In genomic region chr4:38647096-38647819, GRCh38 we compare ENCODE assay signal across 32 cellular contexts. TPM values are rescaled to one million over a fixed set of nuclear protein-coding genes. Genes with fewer than 3 reads are reported as not detected.
DNase-seq lines count a peak whose midpoint lies in the region; ATAC-seq, FAIRE-seq and TF ChIP-seq lines count a peak whose summit lies in the region.
"Had no signal": no experiment of that assay in that cellular context is flagged by ENCODE, and none has a peak within 500 bp of the region (broad histone marks: within the 10 kb centered on the region; RNA-seq: fewer than 3 reads in every experiment).

No MANE protein-coding gene starts in this region.

- no peak overlapping the region for H3K27ac ChIP-seq in A549
- H3K27ac ChIP-seq in upper lobe of left lung = no peak overlapping the region
- H3K27ac ChIP-seq: BLaER1, PC-9, SJCRH30 had no signal

- H3K27ac Mint-ChIP-seq in activated CD4-positive, alpha-beta T cell treated with anti-CD3 and anti-CD28 coated beads, Interleukin-2, amount 10 ng/mL, durations not matched to agents 7 days and 5 days = no peak overlapping the region
- H3K27ac Mint-ChIP-seq: CD4-positive, alpha-beta T cell; IgD-negative memory B cell had no signal

- 98% methylated on average over 2 of the region's 2 CpGs for WGBS in A549 (ENCODE audit: missing lambda C conversion rate)
- 87 to 88% methylated on average over 2 of the region's 2 CpGs for WGBS in upper lobe of left lung, 2 donors

- POLR2A ChIA-PET in A549 (lab: Yijun Ruan, JAX) = no interaction called here
- POLR2A ChIA-PET in activated CD4-positive, alpha-beta T cell treated with anti-CD3 and anti-CD28 coated beads, Interleukin-2, amount 10 ng/mL, durations not matched to agents 7 days and 5 days (lab: Charles Lee) = no interaction called here

- TF ChIP-seq POLR2A in A549 (IDR thresholded peaks at IDR 0.05; ENCODE audit: low read length) (no peak), upper lobe of left lung (IDR thresholded peaks at IDR 0.05) (no peak)

- H3K4me3 ChIP-seq in A549 (no peak overlapping the region), upper lobe of left lung (no peak overlapping the region)
- H3K4me3 ChIP-seq: BLaER1, PC-9, SJCRH30 had no signal

- H3K4me3 Mint-ChIP-seq in activated CD4-positive, alpha-beta T cell treated with anti-CD3 and anti-CD28 coated beads, Interleukin-2, amount 10 ng/mL, durations not matched to agents 7 days and 5 days = no peak overlapping the region
- H3K4me3 Mint-ChIP-seq: CD4-positive, alpha-beta T cell; IgD-negative memory B cell had no signal

- H3K4me1 Mint-ChIP-seq in activated CD4-positive, alpha-beta T cell treated with anti-CD3 and anti-CD28 coated beads, Interleukin-2, amount 10 ng/mL, durations not matched to agents 7 days and 5 days = peaks cover 14% of the 10 kb centered on the region

- H3K9me3 ChIP-seq in A549 (no peaks in the 10 kb centered on the region), upper lobe of left lung (no peaks in the 10 kb centered on the region)
- H3K9me3 ChIP-seq: BLaER1, Caco-2, SJCRH30 had no signal

- no peak overlapping the region for H3K4me2 ChIP-seq in A549
- H3K4me2 ChIP-seq: BLaER1, PC-9 had no signal

- peaks cover 2% of the 10 kb centered on the region for H3K9me3 Mint-ChIP-seq in activated CD4-positive, alpha-beta T cell treated with anti-CD3 and anti-CD28 coated beads, Interleukin-2, amount 10 ng/mL, durations not matched to agents 7 days and 5 days
- H3K9me3 Mint-ChIP-seq: CD4-positive, alpha-beta T cell had no signal

- ATAC-seq in A549 (no peak), GM19397 (IDR thresholded peaks at IDR 0.05; ENCODE audit: unreplicated experiment) (no peak), upper lobe of left lung (ENCODE audit: low FRiP score in 2 of 2) (no peak), GM21723 (IDR thresholded peaks at IDR 0.05; ENCODE audit: unreplicated experiment) (no peak)
- ATAC-seq: Right ventricle myocardium inferior, SK-N-SH treated with all-trans-retinoic acid at 6 μM for 48 hours had no signal

- no peak for DNase-seq in A549 (ENCODE audit: low read depth in 1 of 2, low spot score in 1 of 2)
- DNase-seq in GDM1 (lab: John Stamatoyannopoulos, UW) = peak; percentile 58
- DNase-seq in fibroblast of peridontal ligament (ENCODE audit: extremely low read depth) = peak; percentile 16
- DNase-seq in myocyte (ENCODE audit: low read depth) = peak; percentile 75
- DNase-seq in activated CD4-positive, alpha-beta T cell treated with anti-CD3 and anti-CD28 coated beads, Interleukin-2, amount 10 ng/mL, durations not matched to agents 7 days and 5 days = no peak
- no peak for DNase-seq in upper lobe of left lung
- DNase-seq: 8988T; Caco-2; CD4-positive, alpha-beta T cell; DMS 273 treated with DMSO at 0.1 percent for 48 hours; DMS79; EL; GF-D8; H7; NCI-H1092; NCI-H1417 treated with DMSO at 0.1 percent for 48 hours; NCI-H187; NCI-H2081 treated with DMSO at 0.1 percent for 48 hours; NCI-H2171; NCI-H345; NCI-H524; NCI-H82; PC-9; SJCRH30 had no signal

- H3K27me3 Mint-ChIP-seq in activated CD4-positive, alpha-beta T cell treated with anti-CD3 and anti-CD28 coated beads, Interleukin-2, amount 10 ng/mL, durations not matched to agents 7 days and 5 days = peaks cover 3% of the 10 kb centered on the region
- H3K27me3 Mint-ChIP-seq: CD4-positive, alpha-beta T cell had no signal

- CTCF ChIA-PET in A549 (lab: Yijun Ruan, JAX) = interaction anchor here (0.6 kb wide), 1 partner anchor 30 kb away, joined by 3 read pairs; no protein-coding TSS in a partner anchor
- CTCF ChIA-PET in activated CD4-positive, alpha-beta T cell treated with anti-CD3 and anti-CD28 coated beads, Interleukin-2, amount 10 ng/mL, durations not matched to agents 7 days and 5 days (lab: Charles Lee) = no interaction called here

- H3K4me1 ChIP-seq in A549 (no peaks in the 10 kb centered on the region), upper lobe of left lung (no peaks in the 10 kb centered on the region)
- H3K4me1 ChIP-seq: BLaER1, Caco-2, SJCRH30 had no signal

- H3K27me3 ChIP-seq in upper lobe of left lung = no peaks in the 10 kb centered on the region
- H3K27me3 ChIP-seq: BLaER1, SJCRH30 had no signal

- no peak for TF ChIP-seq CTCF in A549 (IDR thresholded peaks at IDR 0.05)
- TF ChIP-seq CTCF in upper lobe of left lung (IDR thresholded peaks at IDR 0.05) = no peak

- TF ChIP-seq EP300 in A549 (IDR thresholded peaks at IDR 0.05) (no peak), upper lobe of left lung (IDR thresholded peaks at IDR 0.05) (no peak)

- no peak for TF ChIP-seq RAD21 in A549 (conservative IDR thresholded peaks at IDR 0.05 in 1 of 2, IDR thresholded peaks at IDR 0.05 in 1 of 2)

- H3K36me3 ChIP-seq in upper lobe of left lung = no peaks in the 10 kb centered on the region
- H3K36me3 ChIP-seq: BLaER1, SJCRH30 had no signal

- H3K36me3 Mint-ChIP-seq in activated CD4-positive, alpha-beta T cell treated with anti-CD3 and anti-CD28 coated beads, Interleukin-2, amount 10 ng/mL, durations not matched to agents 7 days and 5 days (ENCODE audit: low read depth) = peaks cover 5% of the 10 kb centered on the region

- no peak for FAIRE-seq in A549 (lab: Jason Lieb, UNC)
- FAIRE-seq: GM12891, GM19239 had no signal

TF ChIP-seq in A549, 52 proteins besides CTCF, POLR2A, EP300 and RAD21:
- TF ChIP-seq RFX5 (IDR thresholded peaks at IDR 0.05) (no peak), MAFK (IDR thresholded peaks at IDR 0.05; ENCODE audit: partially characterized antibody) (peak; percentile 75), KDM5A (IDR thresholded peaks at IDR 0.05) (no peak)

RNA-seq across cellular contexts. Expression of gene KLF3, which starts 16.7 kb away (rescaled TPM):
- polyA plus RNA-seq in A549 (2011; rRNA removed) = 26.9 and 29.6 TPM in 2 replicates
- 6.3 and 7.6 TPM in 2 replicates for polyA plus RNA-seq in A549 (2012; cell fraction: cytosol; rRNA removed)
- polyA plus RNA-seq in A549 (2012; cell fraction: nucleus; rRNA removed) = 7.1 and 8.2 TPM in 2 replicates
- 10.5 to 11.6 TPM (median 11.2 TPM) in 3 replicates for polyA plus RNA-seq in A549 (2017; fragmentation: RNase III; extraction: RNeasy Plus Mini Kit Qiagen cat#74134 plus additional on column Dnase treatment)
- polyA minus RNA-seq in A549 (2011; rRNA and poly(A)+ RNA removed) = 45.3 and 45.8 TPM in 2 replicates
- total RNA-seq in myocyte = 12.5 and 15.7 TPM in 2 replicates
- 5.2 TPM for polyA plus RNA-seq in myocyte (2012)
- 10 to 100 TPM; 30.2 to 33.5 TPM for total RNA-seq in activated CD4-positive, alpha-beta T cell treated with anti-CD3 and anti-CD28 coated beads, Interleukin-2, amount 10 ng/mL, durations not matched to agents 7 days and 5 days
- total RNA-seq in upper lobe of left lung = 10 to 100 TPM; 32.5 to 73.9 (median 48.3) TPM

Comparison
In these comparisons a context has a peak if more than half of its experiments do, and no peak if none do; other contexts are left out.
1. DNase-seq: peak in GDM1 (single experiment), fibroblast of peridontal ligament (single experiment) and myocyte (single experiment); none in A549 (0 of 2), activated CD4-positive, alpha-beta T cell treated with anti-CD3 and anti-CD28 coated beads, Interleukin-2, amount 10 ng/mL, durations not matched to agents 7 days and 5 days (single experiment) and upper lobe of left lung (0 of 2).